ENCODE assay signal across 11 cellular contexts in genomic region chrX:46757052-46757451, GRCh38. TPM values are rescaled to one million over a fixed set of nuclear protein-coding genes. Genes with fewer than 3 reads are reported as not detected.
DNase-seq lines count a peak whose midpoint lies in the region; ATAC-seq and TF ChIP-seq lines count a peak whose summit lies in the region.
"Had no signal": no experiment of that assay in that cellular context is flagged by ENCODE, and none has a peak within 500 bp of the region (broad histone marks: within the 10 kb centered on the region; RNA-seq: fewer than 3 reads in every experiment).

No MANE protein-coding gene starts in this region.

- WGBS in smooth muscle cell (ENCODE audit: low lambda C conversion rate) = 75% methylated on average over 8 of the region's 8 CpGs

- H3K27me3 ChIP-seq in ACC112 (ENCODE audit: insufficient read depth, low read length) (no peaks in the 10 kb centered on the region), Panc1 (ENCODE audit: control insufficient read depth, insufficient read depth, low read length) (no peaks in the 10 kb centered on the region), smooth muscle cell (ENCODE audit: low read depth) (no peaks in the 10 kb centered on the region)

- H3K27ac ChIP-seq in ACC112 (ENCODE audit: low read depth, low read length) (0 out of 2 replicates have a peak overlapping the region, but pooled peaks have one; percentile 37), Panc1 (ENCODE audit: low read length) (peak overlapping the region; percentile 83), smooth muscle cell (ENCODE audit: low read depth) (no peak overlapping the region)
- H3K27ac ChIP-seq: thoracic aorta had no signal

- no peaks in the 10 kb centered on the region for H4K20me1 ChIP-seq in smooth muscle cell (ENCODE audit: low read depth)

- CTCF ChIA-PET in Panc1 (lab: Charles Lee) = no interaction called here

- no peak for DNase-seq in Panc1 (ENCODE audit: low read depth, low spot score)
- no peak for DNase-seq in fibroblast of mammary gland (ENCODE audit: low read depth)
- DNase-seq in smooth muscle cell (lab: John Stamatoyannopoulos, UW; ENCODE audit: unreplicated experiment) = no peak
- no peak for DNase-seq in dedifferentiated amniotic fluid mesenchymal stem cell (ENCODE audit: extremely low spot score)
- DNase-seq in GM20000 (ENCODE audit: low spot score) = no peak
- DNase-seq in SHP77 (lab: John Stamatoyannopoulos, UW) = no peak
- DNase-seq: NCI-H1694, SIG-M5 had no signal

- H3F3A ChIP-seq in smooth muscle cell (ENCODE audit: low read depth) = no peaks in the 10 kb centered on the region

- H3K36me3 ChIP-seq in ACC112 (ENCODE audit: insufficient read depth, low read length) (no peaks in the 10 kb centered on the region), Panc1 (ENCODE audit: control insufficient read depth, insufficient read depth, low read length) (no peaks in the 10 kb centered on the region), smooth muscle cell (ENCODE audit: low read depth) (no peaks in the 10 kb centered on the region)
- H3K36me3 ChIP-seq: thoracic aorta had no signal

- TF ChIP-seq CTCF in Panc1 (IDR thresholded peaks at IDR 0.05) (no peak), fibroblast of mammary gland (conservative IDR thresholded peaks at IDR 0.05; ENCODE audit: control insufficient read depth, insufficient read depth, low read depth, low read length) (no peak), smooth muscle cell (IDR thresholded peaks at IDR 0.05; ENCODE audit: borderline replicate concordance, insufficient read depth, poor library complexity, severe bottlenecking) (no peak), GM20000 (IDR thresholded peaks at IDR 0.05; ENCODE audit: extremely low read depth, missing control alignments) (no peak)

- in situ Hi-C loops in Panc1 (cut with HindIII; ENCODE audit: low pct_unique_long_range_greater_than_20kb, low sequenced_read_pairs) = no loop called here

- H2AFZ ChIP-seq in ACC112 (ENCODE audit: low read length, unreplicated experiment) (no peak overlapping the region), smooth muscle cell (ENCODE audit: low read depth) (no peak overlapping the region)

- H3K9ac ChIP-seq in smooth muscle cell (ENCODE audit: low read depth) = no peak overlapping the region

- no peak for ATAC-seq in Panc1

- no peak overlapping the region for H3K4me2 ChIP-seq in smooth muscle cell

- H3K4me1 ChIP-seq in ACC112 (ENCODE audit: control insufficient read depth, insufficient read depth, low read length, unreplicated experiment) (peaks cover 17% of the 10 kb centered on the region), Panc1 (ENCODE audit: control insufficient read depth, insufficient read depth, low read length) (peaks cover 16% of the 10 kb centered on the region), smooth muscle cell (ENCODE audit: low read depth) (no peaks in the 10 kb centered on the region)

- POLR2A ChIA-PET in Panc1 (lab: Charles Lee) = no interaction called here

- H3K79me2 ChIP-seq in ACC112 (ENCODE audit: control insufficient read depth, insufficient read depth, low read length, unreplicated experiment) = peaks cover 52% of the 10 kb centered on the region
- no peaks in the 10 kb centered on the region for H3K79me2 ChIP-seq in smooth muscle cell (ENCODE audit: low read depth)

- intact Hi-C loops in Panc1 (cut with micrococcal nuclease; ENCODE audit: unreplicated experiment) = no loop called here

- H3K4me3 ChIP-seq in ACC112 (ENCODE audit: low read depth, low read length) (peak overlapping the region; percentile 92), GM08714 (ENCODE audit: low read length) (peak overlapping the region; percentile 87), Panc1 (ENCODE audit: low read depth in 2 of 2, low read length in 2 of 2) (peak overlapping the region; percentile 65 to 90), fibroblast of mammary gland (ENCODE audit: control insufficient read depth, low read depth, low read length) (peak overlapping the region; percentile 7), smooth muscle cell (no peak overlapping the region)
- H3K4me3 ChIP-seq: thoracic aorta had no signal

- BruUV-seq in Panc1 (replicated peaks; lab: Mats Ljungman, UMichigan) = no TSS peak

- H3K9me3 ChIP-seq in Panc1 (ENCODE audit: control insufficient read depth, insufficient read depth, low read depth, low read length) (no peaks in the 10 kb centered on the region), smooth muscle cell (replicated peaks; ENCODE audit: low read depth) (no peaks in the 10 kb centered on the region)
- H3K9me3 ChIP-seq: thoracic aorta had no signal

RNA-seq across cellular contexts. Expression of gene SLC9A7, which starts 1.9 kb away (rescaled TPM):
- 80.4 TPM for total RNA-seq in Panc1 (2021; ENCODE audit: unreplicated experiment)
- polyA plus RNA-seq in Panc1 (2012; ENCODE audit: insufficient read length) = 29.3 TPM
- 6.5 and 6.7 TPM in 2 replicates for total RNA-seq in smooth muscle cell
- polyA plus RNA-seq in smooth muscle cell = 0.83 and 1.5 TPM in 2 replicates

Comparison
In these comparisons a context has a peak if more than half of its experiments do, and no peak if none do; other contexts are left out.
1. RNA of gene SLC9A7, which starts 1.9 kb away (total RNA-seq): 80.4 TPM in Panc1 (single experiment); 6.5 to 6.7 TPM in smooth muscle cell; every median in the first group is over 10 times any median in the second.